Comparison of ENCODE assay signal across 9 cellular contexts in the genomic region with DNA sequence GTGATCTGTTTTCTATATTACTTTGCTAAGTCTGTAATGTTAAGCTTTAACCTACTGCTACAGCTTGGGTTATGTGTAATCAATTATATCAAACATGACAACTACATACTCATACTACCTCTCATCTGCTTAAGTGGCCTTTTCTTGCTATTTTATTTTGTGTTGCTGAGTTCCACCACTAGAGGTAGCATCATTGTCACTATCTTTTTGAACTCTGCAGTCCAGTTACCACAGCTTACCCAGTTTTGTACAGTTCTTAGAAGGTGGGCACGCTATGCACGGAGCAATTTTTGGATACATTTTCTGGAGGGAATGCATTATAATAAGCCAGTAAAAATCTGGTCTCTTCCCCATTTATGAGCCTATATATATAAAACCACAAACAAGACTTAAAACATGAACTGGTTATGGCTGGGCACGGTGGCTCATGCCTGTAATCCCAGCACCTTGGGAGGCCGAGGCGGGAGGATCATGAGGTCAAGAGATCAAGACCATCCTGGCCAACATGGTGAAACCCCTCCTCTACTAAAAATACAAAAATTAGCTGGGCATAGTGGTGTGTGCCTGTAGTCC. TPM values are rescaled to one million over a fixed set of nuclear protein-coding genes. Genes with fewer than 3 reads are reported as not detected.
A peak's percentile ranks its signal among the peaks of the same experiment; 100 is the strongest.
DNase-seq lines count a peak whose midpoint lies in the region; ATAC-seq and TF ChIP-seq lines count a peak whose summit lies in the region.
"Had no signal": no experiment of that assay in that cellular context is flagged by ENCODE, and none has a peak within 500 bp of the region (broad histone marks: within the 10 kb centered on the region; RNA-seq: fewer than 3 reads in every experiment).

No MANE protein-coding gene starts in this region.

- H3K27me3 Mint-ChIP-seq in activated naive CD4-positive, alpha-beta T cell treated with anti-CD3 and anti-CD28 coated beads for 36 hours (ENCODE audit: low read depth), result no peaks in the 10 kb centered on the region

- no peaks in the 10 kb centered on the region for H3K9me3 ChIP-seq in psoas muscle

- no peaks in the 10 kb centered on the region for H3K4me1 ChIP-seq in psoas muscle

- H3K4me3 ChIP-seq in fibroblast of pulmonary artery (replicated peaks; ENCODE audit: low read depth, low read length) (no peak overlapping the region), psoas muscle (no peak overlapping the region)
- H3K4me3 ChIP-seq: skin epidermis had no signal

- H3K4me1 Mint-ChIP-seq in activated naive CD4-positive, alpha-beta T cell treated with anti-CD3 and anti-CD28 coated beads for 36 hours (ENCODE audit: low read depth), result no peaks in the 10 kb centered on the region

- intact Hi-C loops in psoas muscle (cut with DNase I) (loop anchor here in 1 of 2 donors (5.0 kb wide), 1 partner anchor 153 kb away; no protein-coding TSS in a partner anchor), posterior cingulate gyrus (cut with DNase I) (loop anchor here (5.0 to 10.0 kb wide), 3 partner anchors 48 to 245 kb away; partner anchors contain the start of gene SAV1)
- intact Hi-C loops in activated naive CD4-positive, alpha-beta T cell treated with anti-CD3 and anti-CD28 coated beads for 36 hours (cut with micrococcal nuclease), result loop anchor here (1.0 to 2.0 kb wide), 4 partner anchors 93 to 241 kb away; no protein-coding TSS in a partner anchor

- no peak overlapping the region for H3K27ac ChIP-seq in psoas muscle
- H3K27ac ChIP-seq: skin epidermis had no signal

- H3K4me3 Mint-ChIP-seq in activated naive CD4-positive, alpha-beta T cell treated with anti-CD3 and anti-CD28 coated beads for 36 hours, result no peak overlapping the region

- DNase-seq in NCI-H1092 treated with DMSO at 0.1 percent for 48 hours (lab: John Stamatoyannopoulos, UW) (peak; percentile 26), NCI-H1092 (lab: John Stamatoyannopoulos, UW) (no peak), RKO (ENCODE audit: low spot score) (peak; percentile 62), fibroblast of pulmonary artery (ENCODE audit: low read depth) (peak; percentile 70), psoas muscle (no peak), posterior cingulate gyrus (no peak)
- no peak for DNase-seq in activated naive CD4-positive, alpha-beta T cell treated with anti-CD3 and anti-CD28 coated beads for 36 hours

- no peaks in the 10 kb centered on the region for H3K36me3 Mint-ChIP-seq in activated naive CD4-positive, alpha-beta T cell treated with anti-CD3 and anti-CD28 coated beads for 36 hours (ENCODE audit: low read depth)

- peaks cover 0 to 4% of the 10 kb centered on the region in 2 donors for H3K36me3 ChIP-seq in psoas muscle (ENCODE audit: insufficient read depth in 1 of 2, low read depth in 1 of 2)

- no peak overlapping the region for H3K27ac Mint-ChIP-seq in activated naive CD4-positive, alpha-beta T cell treated with anti-CD3 and anti-CD28 coated beads for 36 hours

- ATAC-seq in HG02870 (IDR thresholded peaks at IDR 0.05; ENCODE audit: unreplicated experiment), result peak; percentile 53
- peak in 3 of 4 donors; percentile 47 to 74 (median 49) for ATAC-seq in psoas muscle

- no peaks in the 10 kb centered on the region for H3K27me3 ChIP-seq in psoas muscle (ENCODE audit: insufficient read depth in 3 of 3, low read length in 2 of 3)

- CTCF ChIA-PET in activated naive CD4-positive, alpha-beta T cell treated with anti-CD3 and anti-CD28 coated beads for 36 hours (lab: Charles Lee), result interaction anchor here (0.6 to 3.2 kb wide), 11 partner anchors 9 to 240 kb away, joined by 3 to 27 read pairs (median 5); no protein-coding TSS in a partner anchor

- 75 to 78% (median 78%) methylated on average over 5 of the region's 5 CpGs for WGBS in psoas muscle, 3 donors

- no peaks in the 10 kb centered on the region for H3K9me3 Mint-ChIP-seq in activated naive CD4-positive, alpha-beta T cell treated with anti-CD3 and anti-CD28 coated beads for 36 hours

- TF ChIP-seq CTCF in fibroblast of pulmonary artery (IDR thresholded peaks at IDR 0.05; ENCODE audit: low read length, missing control alignments) (peak; percentile 85), psoas muscle (IDR thresholded peaks at IDR 0.05) (peak; percentile 56)

RNA-seq across cellular contexts. Expression of gene SAV1, which starts 48.5 kb away (rescaled TPM):
- total RNA-seq in psoas muscle, result 10 to 100 TPM; 18.1 to 37.1 (median 24.8) TPM
- polyA plus RNA-seq in psoas muscle, result 10 to 100 TPM; 13.8 to 21.9 (median 17.8) TPM
- total RNA-seq in activated naive CD4-positive, alpha-beta T cell treated with anti-CD3 and anti-CD28 coated beads for 36 hours, result 10 to 100 TPM; 12.7 to 13.5 TPM

RNA-seq across cellular contexts. Expression of gene ATL1, which starts 59.7 kb away (rescaled TPM):
- total RNA-seq in psoas muscle, result 1 to 10 TPM in 1 of 4 donors, under 1 TPM in 3; 0.48 to 1.4 (median 0.73) TPM
- under 1 TPM; 0.43 to 0.94 (median 0.44) TPM for polyA plus RNA-seq in psoas muscle
- total RNA-seq in activated naive CD4-positive, alpha-beta T cell treated with anti-CD3 and anti-CD28 coated beads for 36 hours, result 1 to 10 TPM in 1 of 2 experiments, not detected in 1; 1.0 TPM

Comparison
In these comparisons a context has a peak if more than half of its experiments do, and no peak if none do; other contexts are left out.
1. DNase-seq: peak in NCI-H1092 treated with DMSO at 0.1 percent for 48 hours (single experiment), RKO (single experiment) and fibroblast of pulmonary artery (single experiment); none in NCI-H1092 (single experiment), psoas muscle (0 of 2), activated naive CD4-positive, alpha-beta T cell treated with anti-CD3 and anti-CD28 coated beads for 36 hours (single experiment) and posterior cingulate gyrus (0 of 10).